Comparison of ENCODE assay signal across 1 cellular context in the genomic region with DNA sequence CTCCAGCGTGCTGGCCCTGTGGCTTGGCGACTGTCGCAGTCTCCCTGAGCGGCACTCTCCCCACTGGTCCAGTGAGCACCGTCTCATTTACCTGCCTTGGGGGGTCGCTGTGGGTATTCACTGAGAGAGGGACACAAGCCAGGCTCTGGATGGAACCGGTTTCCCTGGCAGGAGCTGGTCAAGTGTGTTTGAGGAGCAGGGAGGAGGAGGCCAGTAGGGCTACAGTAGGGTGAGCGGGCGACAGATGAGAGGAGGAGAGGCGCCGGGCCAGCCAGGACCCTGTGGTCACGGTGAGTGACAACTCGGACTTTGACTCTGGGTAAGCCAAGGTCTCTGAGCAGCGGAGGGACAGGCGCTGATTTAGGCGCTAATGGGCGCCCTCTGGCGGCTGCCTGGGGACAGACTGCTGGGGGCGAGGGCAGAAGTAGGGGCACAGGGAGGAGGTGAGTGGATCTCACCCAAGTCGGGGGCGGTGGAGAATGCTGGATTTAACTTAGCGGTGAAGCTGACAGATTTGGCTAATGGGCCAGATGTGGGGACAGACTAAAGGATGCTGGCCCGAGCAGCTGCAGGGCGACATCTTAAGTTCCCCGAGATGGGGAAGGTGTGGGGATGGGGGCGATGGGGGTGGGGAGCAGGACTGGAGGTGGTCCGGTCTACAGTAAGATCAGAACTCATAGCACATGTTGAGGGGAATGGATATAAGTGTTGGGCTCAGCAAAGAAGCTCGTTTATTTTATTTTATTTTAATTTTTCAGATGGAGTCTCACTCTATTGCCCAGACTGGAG.
TF ChIP-seq lines count a peak whose summit lies in the region.

No MANE protein-coding gene starts in this region.

TF ChIP-seq in HCT116, 20 proteins besides CTCF, POLR2A, EP300 and RAD21:
- TF ChIP-seq JUND (IDR thresholded peaks at IDR 0.05) (no peak), YY1 (IDR thresholded peaks at IDR 0.05; ENCODE audit: extremely low read depth, insufficient replicate concordance, low read depth, low read length) (peak; percentile 45), SIN3A (IDR thresholded peaks at IDR 0.05; ENCODE audit: low read depth) (no peak), POLR2AphosphoS5 (IDR thresholded peaks at IDR 0.05; ENCODE audit: low read depth, low read length) (no peak)
